9 cellular contexts compared by ENCODE assay signal in genomic region chr12:50087995-50088394, GRCh38. TPM values are rescaled to one million over a fixed set of nuclear protein-coding genes. Genes with fewer than 3 reads are reported as not detected.
DNase-seq lines count a peak whose midpoint lies in the region; ATAC-seq and TF ChIP-seq lines count a peak whose summit lies in the region.
"Had no signal": no experiment of that assay in that cellular context is flagged by ENCODE, and none has a peak within 500 bp of the region (broad histone marks: within the 10 kb centered on the region; RNA-seq: fewer than 3 reads in every experiment).

No MANE protein-coding gene starts in this region.

- H3K36me3 ChIP-seq in PC-3 (ENCODE audit: low read depth, low read length) = peaks cover 42% of the 10 kb centered on the region

- no peaks in the 10 kb centered on the region for H3K9me3 ChIP-seq in PC-3 (ENCODE audit: low read length)
- H3K9me3 ChIP-seq: esophagus muscularis mucosa had no signal

- BruUV-seq in PC-3 (replicated peaks; lab: Mats Ljungman, UMichigan) = no TSS peak

- intact Hi-C loops in PC-3 (cut with micrococcal nuclease) (loop anchor here (1.0 to 10.0 kb wide), 3 partner anchors 24 to 227 kb away; partner anchors contain the start of genes CERS5 and COX14), head of caudate nucleus (cut with DNase I) (no loop called here), left cardiac atrium (cut with DNase I) (no loop called here)

- H3K27me3 ChIP-seq in PC-3 (ENCODE audit: low read length) = no peaks in the 10 kb centered on the region
- H3K27me3 ChIP-seq: esophagus muscularis mucosa had no signal

- CTCF ChIA-PET in PC-3 (lab: Charles Lee) = interaction anchor here (1.0 to 1.2 kb wide), 3 partner anchors 16 to 24 kb away, joined by 3 to 19 read pairs (median 7); partner anchors contain the start of genes COX14 and GPD1

- no peaks in the 10 kb centered on the region for H3K9me3 Mint-ChIP-seq in neural crest cell

- H3K4me1 Mint-ChIP-seq in neural crest cell = peaks cover 40% of the 10 kb centered on the region

- H2AFZ ChIP-seq in PC-3 (ENCODE audit: low read length) = no peak overlapping the region

- ATAC-seq in PC-3 = peak; percentile 65
- no peak for ATAC-seq in left cardiac atrium

- peak overlapping the region; percentile 82 for H3K27ac ChIP-seq in PC-3 (ENCODE audit: low read length)
- H3K27ac ChIP-seq: esophagus muscularis mucosa had no signal

- peak overlapping the region; percentile 97 for H3K4me3 Mint-ChIP-seq in neural crest cell

- H3K9ac ChIP-seq in PC-3 (ENCODE audit: low read length) = peak overlapping the region; percentile 30

- peak overlapping the region; percentile 33; the same call in 1 of the 2 replicates for H3K4me3 ChIP-seq in PC-3 (ENCODE audit: low read length)
- H3K4me3 ChIP-seq: esophagus muscularis mucosa had no signal

- no peak for TF ChIP-seq CTCF in PC-3 (conservative IDR thresholded peaks at IDR 0.05; ENCODE audit: low read depth, low read length)
- no peak for TF ChIP-seq CTCF in neural crest cell (conservative IDR thresholded peaks at IDR 0.05)

- DNase-seq in Daoy (ENCODE audit: low read depth) (peak; percentile 57), PC-3 (peak; percentile 83), dermis microvascular lymphatic vessel endothelial cell (ENCODE audit: low read depth in 2 of 2) (peak; percentile 80 to 94), neural crest cell (ENCODE audit: low read depth, low spot score) (no peak), head of caudate nucleus (no peak), occipital lobe (lab: John Stamatoyannopoulos, UW) (no peak), left cardiac atrium (no peak), KG1 (lab: John Stamatoyannopoulos, UW) (no peak)

- no peaks in the 10 kb centered on the region for H3K27me3 Mint-ChIP-seq in neural crest cell (ENCODE audit: low read depth)

- POLR2A ChIA-PET in PC-3 (lab: Charles Lee; ENCODE audit: unreplicated experiment) = interaction anchor here (0.5 to 0.6 kb wide), 2 partner anchors 21 to 133 kb away, joined by 3 read pairs; no protein-coding TSS in a partner anchor

- peaks cover 26% of the 10 kb centered on the region for H3K79me2 ChIP-seq in PC-3 (ENCODE audit: low read length)

- H3K4me2 ChIP-seq in PC-3 (ENCODE audit: low read length) = peak overlapping the region; percentile 65

- H3K36me3 Mint-ChIP-seq in neural crest cell (ENCODE audit: low read depth) = peaks cover 10% of the 10 kb centered on the region

- no peak overlapping the region for H3K27ac Mint-ChIP-seq in neural crest cell (ENCODE audit: unreplicated experiment)

- peaks cover 40% of the 10 kb centered on the region for H3K4me1 ChIP-seq in PC-3 (ENCODE audit: insufficient read depth, low read length)

- H3K9me2 ChIP-seq in PC-3 (replicated peaks; ENCODE audit: low read length) = no peaks in the 10 kb centered on the region

- H3F3A ChIP-seq in PC-3 (ENCODE audit: low read length, unreplicated experiment) = peaks cover 13% of the 10 kb centered on the region

- peaks cover 4% of the 10 kb centered on the region; the same call in 1 of the 2 replicates for H4K20me1 ChIP-seq in PC-3 (ENCODE audit: low read length)

RNA-seq across cellular contexts. Expression of gene SMARCD1, which starts 2.9 kb away (rescaled TPM):
- total RNA-seq in Daoy (2014; rRNA removed; shearing (Covaris generic)) = 79.4 and 98.4 TPM in 2 replicates
- total RNA-seq in PC-3 (2014; rRNA removed) = 105 and 109 TPM in 2 replicates
- 46.6 and 53.4 TPM in 2 replicates for total RNA-seq in dermis microvascular lymphatic vessel endothelial cell
- 187 TPM in 2 replicates for total RNA-seq in neural crest cell
- 49.3 TPM for total RNA-seq in occipital lobe
- 10 to 100 TPM; 18.3 to 27.7 TPM for total RNA-seq in left cardiac atrium

RNA-seq across cellular contexts. Expression of gene GPD1, which starts 15.8 kb away (rescaled TPM):
- 0.29 TPM in 1 of 2 replicates, not detected in the other for total RNA-seq in Daoy (2014; rRNA removed; shearing (Covaris generic))
- 0.11 and 0.40 TPM in 2 replicates for total RNA-seq in PC-3 (2014; rRNA removed)
- under 0.01 TPM in 1 of 2 replicates, not detected in the other for total RNA-seq in dermis microvascular lymphatic vessel endothelial cell
- 0.16 and 0.49 TPM in 2 replicates for total RNA-seq in neural crest cell
- total RNA-seq in occipital lobe = 14.2 TPM
- total RNA-seq in left cardiac atrium = 100 to 1,000 TPM in 1 of 2 donors, 10 to 100 TPM in 1; 88.6 to 150 TPM

RNA-seq across cellular contexts. Expression of gene COX14, which starts 24.0 kb away (rescaled TPM):
- 48.5 and 67.8 TPM in 2 replicates for total RNA-seq in Daoy (2014; rRNA removed; shearing (Covaris generic))
- total RNA-seq in PC-3 (2014; rRNA removed) = 75.7 and 84.7 TPM in 2 replicates
- 39.1 and 54.7 TPM in 2 replicates for total RNA-seq in dermis microvascular lymphatic vessel endothelial cell
- total RNA-seq in neural crest cell = 22.4 and 23.3 TPM in 2 replicates
- 11.1 TPM for total RNA-seq in occipital lobe
- 100 to 1,000 TPM; 122 to 148 TPM for total RNA-seq in left cardiac atrium

RNA-seq across cellular contexts. Expression of gene ASIC1, which starts 30.6 kb away (rescaled TPM):
- total RNA-seq in Daoy (2014; rRNA removed; shearing (Covaris generic)) = not detected in 2 replicates
- total RNA-seq in PC-3 (2014; rRNA removed) = 6.0 and 6.3 TPM in 2 replicates
- total RNA-seq in dermis microvascular lymphatic vessel endothelial cell = under 0.01 TPM in 1 of 2 replicates, not detected in the other
- total RNA-seq in neural crest cell = 22.7 and 25.0 TPM in 2 replicates
- 16.2 TPM for total RNA-seq in occipital lobe
- 1 to 10 TPM; 1.2 to 4.1 TPM for total RNA-seq in left cardiac atrium

Comparison
In these comparisons a context has a peak if more than half of its experiments do, and no peak if none do; other contexts are left out.
1. DNase-seq: peak in Daoy (single experiment), PC-3 (single experiment) and dermis microvascular lymphatic vessel endothelial cell (2 of 2); none in neural crest cell (single experiment), head of caudate nucleus (0 of 42), occipital lobe (single experiment), left cardiac atrium (single experiment) and KG1 (single experiment).
2. RNA of gene GPD1, which starts 15.8 kb away (total RNA-seq): 88.6 to 150 TPM in left cardiac atrium and 14.2 TPM in occipital lobe (single experiment); 0.16 to 0.49 TPM in neural crest cell, 0.29 TPM in Daoy, 0.11 to 0.40 TPM in PC-3 and under 0.01 TPM in dermis microvascular lymphatic vessel endothelial cell; every median in the first group is over 10 times any median in the second.